Comparison of ENCODE assay signal across 13 cellular contexts in genomic region chr6:12545837-12546658, GRCh38.
A peak's percentile ranks its signal among the peaks of the same experiment; 100 is the strongest.
DNase-seq lines count a peak whose midpoint lies in the region; ATAC-seq and TF ChIP-seq lines count a peak whose summit lies in the region.
"Had no signal": no experiment of that assay in that cellular context is flagged by ENCODE, and none has a peak within 500 bp of the region (broad histone marks: within the 10 kb centered on the region; RNA-seq: fewer than 3 reads in every experiment).

No MANE protein-coding gene starts in this region.

- no peaks in the 10 kb centered on the region for H3K4me1 ChIP-seq in Panc1 (ENCODE audit: control insufficient read depth, insufficient read depth, low read length)

- no peaks in the 10 kb centered on the region for H3K36me3 Mint-ChIP-seq in osteocyte (ENCODE audit: unreplicated experiment)
- H3K36me3 Mint-ChIP-seq in activated naive CD8-positive, alpha-beta T cell treated with anti-CD3 and anti-CD28 coated beads for 36 hours, result no peaks in the 10 kb centered on the region

- H3K27ac Mint-ChIP-seq in osteocyte (ENCODE audit: unreplicated experiment), result peak overlapping the region; percentile 25
- H3K27ac Mint-ChIP-seq in activated naive CD8-positive, alpha-beta T cell treated with anti-CD3 and anti-CD28 coated beads for 36 hours, result no peak overlapping the region
- H3K27ac Mint-ChIP-seq: activated T-helper 2 cell treated with anti-CD3 and anti-CD28 coated beads, Interferon-gamma antibody, Interleukin-2, Interleukin-4, amounts not matched to agents 10 μg/mL and 5 μg/mL and 100 μg/mL, durations not matched to agents 14 hours and 24 hours and 36 hours; GM23338; WTC11 had no signal

- no peak for TF ChIP-seq CTCF in Panc1 (IDR thresholded peaks at IDR 0.05)
- no peak for TF ChIP-seq CTCF in osteocyte (IDR thresholded peaks at IDR 0.05)

- H3K9me3 Mint-ChIP-seq in osteocyte (ENCODE audit: unreplicated experiment), result no peaks in the 10 kb centered on the region
- H3K9me3 Mint-ChIP-seq in activated naive CD8-positive, alpha-beta T cell treated with anti-CD3 and anti-CD28 coated beads for 36 hours, result peaks cover 3% of the 10 kb centered on the region

- H3K4me1 Mint-ChIP-seq in osteocyte (ENCODE audit: unreplicated experiment), result peaks cover 33% of the 10 kb centered on the region
- H3K4me1 Mint-ChIP-seq in activated naive CD8-positive, alpha-beta T cell treated with anti-CD3 and anti-CD28 coated beads for 36 hours, result no peaks in the 10 kb centered on the region
- H3K4me1 Mint-ChIP-seq: GM23338, WTC11 had no signal

- peak; percentile 87 for DNase-seq in Daoy (ENCODE audit: low read depth)
- DNase-seq in Panc1 (ENCODE audit: low read depth, low spot score), result peak; percentile 5
- peak; percentile 43 for DNase-seq in epidermal melanocyte (ENCODE audit: insufficient read length, low spot score)
- no peak for DNase-seq in osteocyte (ENCODE audit: extremely low spot score, unreplicated experiment)
- DNase-seq in posterior vena cava (ENCODE audit: low spot score), result no peak
- DNase-seq in activated naive CD8-positive, alpha-beta T cell treated with anti-CD3 and anti-CD28 coated beads for 36 hours, result no peak
- no peak for DNase-seq in NCI-H2029 (lab: John Stamatoyannopoulos, UW)
- DNase-seq: COR-L47; effector CD8-positive, alpha-beta T cell had no signal

- intact Hi-C loops in Panc1 (cut with micrococcal nuclease; ENCODE audit: unreplicated experiment) (no loop called here), posterior vena cava (cut with DNase I) (no loop called here)

- H3K27me3 ChIP-seq in Panc1 (ENCODE audit: control insufficient read depth, insufficient read depth, low read length), result no peaks in the 10 kb centered on the region

- no peak; the same call in 1 of the 2 replicates for ATAC-seq in Panc1
- ATAC-seq in HG03159 (IDR thresholded peaks at IDR 0.05; ENCODE audit: unreplicated experiment), result no peak
- ATAC-seq: GM23338, WTC11 had no signal

- no peaks in the 10 kb centered on the region for H3K9me3 ChIP-seq in Panc1 (ENCODE audit: control insufficient read depth, insufficient read depth, low read depth, low read length)

- BruUV-seq in Panc1 (replicated peaks; lab: Mats Ljungman, UMichigan), result no TSS peak

- in situ Hi-C loops in Panc1 (cut with HindIII; ENCODE audit: low pct_unique_long_range_greater_than_20kb, low sequenced_read_pairs), result no loop called here

- H3K4me3 ChIP-seq in Panc1 (ENCODE audit: low read depth in 2 of 2, low read length in 2 of 2), result no peak overlapping the region
- H3K4me3 ChIP-seq: GM23338 had no signal

- no peaks in the 10 kb centered on the region for H3K27me3 Mint-ChIP-seq in osteocyte (ENCODE audit: unreplicated experiment)
- H3K27me3 Mint-ChIP-seq in activated naive CD8-positive, alpha-beta T cell treated with anti-CD3 and anti-CD28 coated beads for 36 hours, result peaks cover 30% of the 10 kb centered on the region

- POLR2A ChIA-PET in Panc1 (lab: Charles Lee), result interaction anchor here (0.6 kb wide), 1 partner anchor 13 kb away, joined by 3 read pairs; no protein-coding TSS in a partner anchor

- H3K27ac ChIP-seq in Panc1 (ENCODE audit: low read length), result peak overlapping the region; percentile 34; the same call in 1 of the 2 replicates

- no peak overlapping the region for H3K4me3 Mint-ChIP-seq in osteocyte (ENCODE audit: unreplicated experiment)
- H3K4me3 Mint-ChIP-seq in activated naive CD8-positive, alpha-beta T cell treated with anti-CD3 and anti-CD28 coated beads for 36 hours, result no peak overlapping the region
- H3K4me3 Mint-ChIP-seq: GM23338, WTC11 had no signal

- CTCF ChIA-PET in Panc1 (lab: Charles Lee), result no interaction called here

- H3K36me3 ChIP-seq in Panc1 (ENCODE audit: control insufficient read depth, insufficient read depth, low read length), result no peaks in the 10 kb centered on the region

Comparison
In these comparisons a context has a peak if more than half of its experiments do, and no peak if none do; other contexts are left out.
1. DNase-seq: peak in Daoy (single experiment), Panc1 (single experiment) and epidermal melanocyte (single experiment); none in osteocyte (single experiment), posterior vena cava (single experiment), activated naive CD8-positive, alpha-beta T cell treated with anti-CD3 and anti-CD28 coated beads for 36 hours (single experiment) and NCI-H2029 (single experiment).